Comparison of ENCODE assay signal across 8 cellular contexts in genomic region chr1:42944207-42944928, GRCh38. TPM values are rescaled to one million over a fixed set of nuclear protein-coding genes. Genes with fewer than 3 reads are reported as not detected.
DNase-seq lines count a peak whose midpoint lies in the region; ATAC-seq and TF ChIP-seq lines count a peak whose summit lies in the region.

No MANE protein-coding gene starts in this region.

- peaks cover 4 to 15% of the 10 kb centered on the region in 2 donors for H3K36me3 Mint-ChIP-seq in CD14-positive monocyte
- peaks cover 4 to 54% (median 9%) of the 10 kb centered on the region in 3 donors for H3K36me3 Mint-ChIP-seq in naive thymus-derived CD8-positive, alpha-beta T cell

- peaks cover 0 to 9% (median 5%) of the 10 kb centered on the region in 3 donors for H3K27me3 Mint-ChIP-seq in CD14-positive monocyte (ENCODE audit: low read depth in 3 of 3)
- H3K27me3 Mint-ChIP-seq in naive thymus-derived CD8-positive, alpha-beta T cell, result no peaks in the 10 kb centered on the region

- no peak for DNase-seq in CD14-positive monocyte (ENCODE audit: low spot score)
- peak; percentile 61 for DNase-seq in NOMO-1 treated with dmso at 0.1 percent for 144 hours (lab: John Stamatoyannopoulos, UW; ENCODE audit: unreplicated experiment)
- no peak for DNase-seq in caudate nucleus (lab: John Stamatoyannopoulos, UW)
- DNase-seq in naive thymus-derived CD8-positive, alpha-beta T cell, result no peak

- H3K27ac ChIP-seq in caudate nucleus (ENCODE audit: low read depth, low read length), result peak overlapping the region; percentile 46

- H3K27ac Mint-ChIP-seq in CD14-positive monocyte, result peak overlapping the region; percentile 68 to 90 (median 80)
- peak overlapping the region; percentile 77 to 92 (median 88) for H3K27ac Mint-ChIP-seq in naive thymus-derived CD8-positive, alpha-beta T cell

- H3K4me1 Mint-ChIP-seq in CD14-positive monocyte, result peaks cover 63% of the 10 kb centered on the region
- H3K4me1 Mint-ChIP-seq in naive thymus-derived CD8-positive, alpha-beta T cell, result peaks cover 50 to 98% (median 95%) of the 10 kb centered on the region in 4 donors

- intact Hi-C loops in CD14-positive monocyte (cut with micrococcal nuclease), result loop anchor here (2.0 to 5.0 kb wide), 2 partner anchors 14 to 33 kb away; partner anchors contain the start of gene SLC2A1 (in 1 of the 2)

- TF ChIP-seq CTCF in CD14-positive monocyte (IDR thresholded peaks at IDR 0.05), result no peak

- peaks cover 0 to 7% (median 0%) of the 10 kb centered on the region in 7 donors for H3K9me3 Mint-ChIP-seq in CD14-positive monocyte
- no peaks in the 10 kb centered on the region for H3K9me3 Mint-ChIP-seq in naive thymus-derived CD8-positive, alpha-beta T cell

- POLR2A ChIA-PET in naive thymus-derived CD8-positive, alpha-beta T cell (lab: Charles Lee), result interaction anchor here (0.7 to 3.2 kb wide), 7 partner anchors 8 to 21 kb away, joined by 3 to 26 read pairs (median 10); partner anchors contain the start of gene SLC2A1

- ATAC-seq in naive thymus-derived CD8-positive, alpha-beta T cell, result peak in 1 of 2 donors; percentile 35
- ATAC-seq in HG03520 (IDR thresholded peaks at IDR 0.05; ENCODE audit: unreplicated experiment), result no peak
- ATAC-seq in HG02885 (IDR thresholded peaks at IDR 0.05; ENCODE audit: poor library complexity, unreplicated experiment), result no peak
- no peak for ATAC-seq in HG03280 (IDR thresholded peaks at IDR 0.05; ENCODE audit: unreplicated experiment)
- no peak for ATAC-seq in HG03175 (IDR thresholded peaks at IDR 0.05; ENCODE audit: unreplicated experiment)

- peak overlapping the region; percentile 37 to 63 for H3K4me3 Mint-ChIP-seq in CD14-positive monocyte
- peak overlapping the region; percentile 59 to 84 (median 71) for H3K4me3 Mint-ChIP-seq in naive thymus-derived CD8-positive, alpha-beta T cell

RNA-seq across cellular contexts. Expression of gene SLC2A1, which starts 14.3 kb away (rescaled TPM):
- polyA plus RNA-seq in CD14-positive monocyte, result under 1 TPM; 0.56 to 0.71 TPM
- 10 to 100 TPM; 57.2 to 57.3 TPM for total RNA-seq in naive thymus-derived CD8-positive, alpha-beta T cell
- polyA plus RNA-seq in naive thymus-derived CD8-positive, alpha-beta T cell, result 10 to 100 TPM; 17.7 to 22.8 (median 22.0) TPM

Comparison
In these comparisons a context has a peak if more than half of its experiments do, and no peak if none do; other contexts are left out.
1. RNA of gene SLC2A1, which starts 14.3 kb away (polyA plus RNA-seq): 17.7 to 22.8 TPM in naive thymus-derived CD8-positive, alpha-beta T cell; 0.56 to 0.71 TPM in CD14-positive monocyte; every median in the first group is over 10 times any median in the second.